Comparison of ENCODE assay signal across 11 cellular contexts in the genomic region with DNA sequence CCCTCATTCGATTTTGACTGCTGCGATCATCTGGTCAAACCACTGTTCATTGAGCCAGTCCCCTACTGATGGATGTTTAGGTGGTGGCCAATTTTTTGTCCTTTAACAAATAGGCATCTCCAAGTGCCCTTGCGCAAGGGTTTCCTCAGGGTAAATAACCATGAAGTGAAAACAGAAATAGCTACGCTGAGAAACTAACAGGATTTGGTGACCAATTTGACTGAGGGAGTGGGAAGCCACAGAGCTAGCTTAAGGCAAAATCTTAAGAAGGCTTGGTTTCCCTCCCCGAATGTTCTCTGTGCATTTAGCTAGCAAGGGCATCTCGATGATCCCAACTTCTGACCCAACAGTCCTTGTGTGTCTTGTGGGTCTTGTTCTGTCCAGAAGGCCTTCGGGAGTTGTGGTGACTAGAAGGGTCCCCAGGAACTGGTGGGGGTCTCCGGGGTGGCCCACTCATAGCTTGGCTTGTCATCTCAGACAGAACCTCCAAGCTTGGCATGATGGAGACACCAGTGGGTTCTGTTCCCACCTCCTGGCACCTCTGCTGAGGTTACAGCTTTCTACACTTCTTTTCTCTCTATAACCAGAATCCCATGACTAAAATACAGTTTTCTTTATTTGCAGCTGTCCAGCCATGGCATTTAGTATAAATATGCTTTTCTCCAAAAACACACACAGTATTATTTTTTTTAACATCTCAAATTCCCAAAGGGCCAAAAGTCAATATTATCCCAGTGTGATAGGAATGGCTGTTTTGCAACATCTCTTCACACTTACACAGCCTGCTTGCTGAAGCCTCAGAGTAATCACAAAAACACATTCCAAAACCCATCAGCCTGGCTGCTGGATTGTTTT.
A peak's percentile ranks its signal among the peaks of the same experiment; 100 is the strongest.
DNase-seq lines count a peak whose midpoint lies in the region; ATAC-seq and TF ChIP-seq lines count a peak whose summit lies in the region.
"Had no signal": no experiment of that assay in that cellular context is flagged by ENCODE, and none has a peak within 500 bp of the region (broad histone marks: within the 10 kb centered on the region; RNA-seq: fewer than 3 reads in every experiment).

No MANE protein-coding gene starts in this region.

- H3K79me1 ChIP-seq in IMR-90 (ENCODE audit: low read depth in 1 of 2, low read length in 2 of 2): peaks cover 0 to 25% of the 10 kb centered on the region in 2 experiments; a peak in 3 of 4 replicates

- no peak overlapping the region for H3K23ac ChIP-seq in IMR-90 (ENCODE audit: low read depth, low read length)

- H4K91ac ChIP-seq in IMR-90 (ENCODE audit: insufficient read depth, low read depth, low read length): peak overlapping the region; percentile 5; the same call in 1 of the 2 replicates

- TF ChIP-seq POLR2A in IMR-90 (IDR thresholded peaks at IDR 0.05; ENCODE audit: low read depth, low read length) (no peak), right lobe of liver (IDR thresholded peaks at IDR 0.05) (no peak)

- H4K20me1 ChIP-seq in IMR-90 (ENCODE audit: insufficient read depth, low read length): no peaks in the 10 kb centered on the region

- no peaks in the 10 kb centered on the region for H3K9me3 ChIP-seq in IMR-90 (ENCODE audit: control insufficient read depth, insufficient read depth, low read length)
- no peaks in the 10 kb centered on the region for H3K9me3 ChIP-seq in right lobe of liver

- H3K18ac ChIP-seq in IMR-90 (ENCODE audit: low read depth, low read length): peak overlapping the region; percentile 53; the same call in 1 of the 2 replicates

- peak overlapping the region; percentile 14 for H2AK9ac ChIP-seq in IMR-90 (replicated peaks; ENCODE audit: low read depth, low read length, poor library complexity)

- no peak for TF ChIP-seq RAD21 in IMR-90 (IDR thresholded peaks at IDR 0.05; ENCODE audit: low read length)

- POLR2A ChIA-PET in IMR-90 (lab: Charles Lee; ENCODE audit: unreplicated experiment): no interaction called here

- BruUV-seq in IMR-90 (replicated peaks; lab: Mats Ljungman, UMichigan): no TSS peak

- DNase-seq in AG10803 (ENCODE audit: low read depth): peak; percentile 71
- DNase-seq in IMR-90: peak; percentile 44
- peak; percentile 81 for DNase-seq in astrocyte of the spinal cord (ENCODE audit: low read depth, low spot score)
- no peak for DNase-seq in right lobe of liver
- DNase-seq in islet precursor cell: no peak
- DNase-seq in NCI-H345 (lab: John Stamatoyannopoulos, UW): no peak
- DNase-seq in SK-N-DZ (ENCODE audit: low spot score): no peak
- DNase-seq: NCI-H1694, SIG-M5 had no signal

- peak overlapping the region; percentile 72; the same call in 1 of the 2 replicates for H3K27ac ChIP-seq in IMR-90 (ENCODE audit: insufficient read depth, low read length)
- peak overlapping the region in 2 of 3 donors; percentile 9 for H3K27ac ChIP-seq in right lobe of liver

- H2BK20ac ChIP-seq in IMR-90 (ENCODE audit: low read depth, low read length): peak overlapping the region; percentile 40; the same call in 1 of the 2 replicates

- peak overlapping the region; percentile 34; the same call in 1 of the 2 replicates for H3K14ac ChIP-seq in IMR-90 (replicated peaks; ENCODE audit: low read depth, low read length)

- H3K4me2 ChIP-seq in IMR-90 (ENCODE audit: low read depth, low read length): no peak overlapping the region; the same call in 1 of the 2 replicates

- H2BK120ac ChIP-seq in IMR-90 (ENCODE audit: low read depth, low read length): 0 out of 2 replicates have a peak overlapping the region, but pooled peaks have one; percentile 37

- no peaks in the 10 kb centered on the region for H3K36me3 ChIP-seq in IMR-90 (ENCODE audit: control insufficient read depth, insufficient read depth, low read length)
- peaks cover 0 to 2% (median 0%) of the 10 kb centered on the region in 4 donors for H3K36me3 ChIP-seq in right lobe of liver

- peak overlapping the region; percentile 27; the same call in 1 of the 2 replicates for H4K5ac ChIP-seq in IMR-90 (ENCODE audit: low read depth, low read length)

- no peak overlapping the region for H4K8ac ChIP-seq in IMR-90 (ENCODE audit: low read depth in 2 of 2, low read length in 2 of 2)

- in situ Hi-C loops in IMR-90 (cut with MboI; ENCODE audit: low sequenced_read_pairs) (no loop called here), astrocyte of the spinal cord (cut with HindIII; ENCODE audit: low sequenced_read_pairs) (no loop called here)

- ATAC-seq in IMR-90 (ENCODE audit: low read depth): peak; percentile 73
- ATAC-seq in right lobe of liver: peak; percentile 59 to 79 (median 72)
- no peak for ATAC-seq in GM18520 (IDR thresholded peaks at IDR 0.05; ENCODE audit: unreplicated experiment)

- peaks cover 22% of the 10 kb centered on the region for H3K9me1 ChIP-seq in IMR-90 (ENCODE audit: insufficient read depth, low read length)

- CTCF ChIA-PET in IMR-90 (lab: Yijun Ruan, JAX): interaction anchor here (1.5 to 1.6 kb wide), 2 partner anchors 10 to 117 kb away, joined by 3 to 4 read pairs; partner anchors contain the start of gene SOCS1

- H2BK15ac ChIP-seq in IMR-90 (ENCODE audit: low read depth, low read length): no peak overlapping the region; the same call in 2 of the 3 replicates

- H3K56ac ChIP-seq in IMR-90 (ENCODE audit: extremely low read depth, insufficient read depth, low read length): peak overlapping the region; percentile 16; the same call in 1 of the 2 replicates

- H2AFZ ChIP-seq in IMR-90 (replicated peaks; ENCODE audit: low read length, poor library complexity): no peak overlapping the region

- H3K27me3 ChIP-seq in IMR-90 (ENCODE audit: control insufficient read depth, insufficient read depth, low read length) (no peaks in the 10 kb centered on the region), right lobe of liver (no peaks in the 10 kb centered on the region)

- H3K4me3 ChIP-seq in AG10803 (ENCODE audit: low read length) (no peak overlapping the region), IMR-90 (ENCODE audit: insufficient read depth, low read depth, low read length) (no peak overlapping the region), astrocyte of the spinal cord (ENCODE audit: low read depth, low read length) (no peak overlapping the region), right lobe of liver (no peak overlapping the region)
- H3K4me3 ChIP-seq: coronary artery had no signal

- H2AK5ac ChIP-seq in IMR-90 (ENCODE audit: low read depth, low read length): peak overlapping the region; percentile 35; the same call in 1 of the 2 replicates

- TF ChIP-seq CTCF in AG10803 (conservative IDR thresholded peaks at IDR 0.05; ENCODE audit: low read length): no peak
- TF ChIP-seq CTCF in IMR-90 (conservative IDR thresholded peaks at IDR 0.05; ENCODE audit: low read depth, low read length): no peak
- TF ChIP-seq CTCF in astrocyte of the spinal cord (IDR thresholded peaks at IDR 0.05; ENCODE audit: low read depth, low read length): no peak
- TF ChIP-seq CTCF in right lobe of liver (IDR thresholded peaks at IDR 0.05): no peak

- no peak overlapping the region for H2BK5ac ChIP-seq in IMR-90 (ENCODE audit: low read depth, low read length, poor library complexity, severe bottlenecking)

- 0 out of 2 replicates have a peak overlapping the region, but pooled peaks have one; percentile 7 for H3K4ac ChIP-seq in IMR-90 (ENCODE audit: low read depth, low read length)

- dilution Hi-C loops in IMR-90 (cut with HindIII; ENCODE audit: low sequenced_read_pairs, unreplicated experiment): no loop called here

- 100% methylated on average over 3 of the region's 8 CpGs; no CpG with 5 or more reads in 1 of the 2 experiments for WGBS in IMR-90 (ENCODE audit: extremely low coverage in 2 of 2, insufficient read length in 1 of 2), 2 experiments
- 76% methylated on average over 7 of the region's 8 CpGs for WGBS in right lobe of liver (ENCODE audit: insufficient coverage, low coverage, low lambda C conversion rate, missing lambda C conversion rate)

- no peak overlapping the region; the same call in 1 of the 2 replicates for H3K9ac ChIP-seq in IMR-90 (ENCODE audit: low read depth, low read length)

- H3K4me1 ChIP-seq in IMR-90 (ENCODE audit: control insufficient read depth, insufficient read depth, low read length): peaks cover 35% of the 10 kb centered on the region
- H3K4me1 ChIP-seq in right lobe of liver: peaks cover 0 to 20% (median 10%) of the 10 kb centered on the region in 4 donors

- intact Hi-C loops in IMR-90 (cut with micrococcal nuclease): loop anchor here (2.0 to 10.0 kb wide), 2 partner anchors 34 to 116 kb away; partner anchors contain the start of gene SOCS1
- intact Hi-C loops in right lobe of liver (cut with DNase I): no loop called here

TF ChIP-seq in IMR-90, 13 proteins besides CTCF, POLR2A, EP300 and RAD21:
- TF ChIP-seq CEBPB (IDR thresholded peaks at IDR 0.05; ENCODE audit: low read depth, low read length): peak; percentile 59
- no peak for TF ChIP-seq BHLHE40 (IDR thresholded peaks at IDR 0.05; ENCODE audit: low read depth, low read length)
TF ChIP-seq in IMR-90: peak in this region for 1.

Comparison
In these comparisons a context has a peak if more than half of its experiments do, and no peak if none do; other contexts are left out.
1. DNase-seq: peak in AG10803 (single experiment), IMR-90 (single experiment) and astrocyte of the spinal cord (single experiment); none in right lobe of liver (0 of 3), islet precursor cell (single experiment), NCI-H345 (single experiment) and SK-N-DZ (single experiment).